8 cellular contexts compared by ENCODE assay signal in genomic region chr17:29241015-29241963, GRCh38. TPM values are rescaled to one million over a fixed set of nuclear protein-coding genes. Genes with fewer than 3 reads are reported as not detected.
A peak's percentile ranks its signal among the peaks of the same experiment; 100 is the strongest.
DNase-seq lines count a peak whose midpoint lies in the region; TF ChIP-seq lines count a peak whose summit lies in the region.

No MANE protein-coding gene starts in this region.

- TF ChIP-seq EP300 in sigmoid colon (IDR thresholded peaks at IDR 0.05), result no peak

- H3K4me1 ChIP-seq in sigmoid colon, result peaks cover 0 to 13% (median 6%) of the 10 kb centered on the region in 4 donors

- 90 to 91% methylated on average over 9 of the region's 9 CpGs for WGBS in sigmoid colon, 2 donors

- TF ChIP-seq CTCF in AG09319 (IDR thresholded peaks at IDR 0.05; ENCODE audit: low read depth, low read length), result peak; percentile 14
- no peak for TF ChIP-seq CTCF in HFF-Myc (IDR thresholded peaks at IDR 0.05; ENCODE audit: low read depth, low read length, missing control alignments)
- TF ChIP-seq CTCF in WERI-Rb-1 (IDR thresholded peaks at IDR 0.05; ENCODE audit: low read depth, low read length), result no peak
- no peak for TF ChIP-seq CTCF in sigmoid colon (IDR thresholded peaks at IDR 0.05)

- DNase-seq in AG09319 (ENCODE audit: extremely low read depth, low read depth), result peak; percentile 81
- peak; percentile 88 for DNase-seq in HFF-Myc (ENCODE audit: extremely low read depth, low read depth)
- peak; percentile 18 for DNase-seq in WERI-Rb-1
- peak; percentile 65 for DNase-seq in glomerular endothelial cell (ENCODE audit: extremely low read depth, low read depth, low spot score)
- DNase-seq in sigmoid colon, result no peak
- no peak for DNase-seq in NCI-H526 treated with DMSO at 0.1 percent for 48 hours (lab: John Stamatoyannopoulos, UW)
- DNase-seq in cerebellum (ENCODE audit: low spot score), result no peak
- no peak for DNase-seq in DMS114 treated with DMSO at 0.1 percent for 48 hours (lab: John Stamatoyannopoulos, UW; ENCODE audit: unreplicated experiment)

- intact Hi-C loops in sigmoid colon (cut with DNase I), result no loop called here

- H3K4me3 ChIP-seq in HFF-Myc (replicated peaks; ENCODE audit: low read depth, low read length) (no peak overlapping the region), WERI-Rb-1 (ENCODE audit: low read depth, low read length) (no peak overlapping the region), sigmoid colon (no peak overlapping the region)

- H3K36me3 ChIP-seq in WERI-Rb-1 (no peaks in the 10 kb centered on the region), sigmoid colon (no peaks in the 10 kb centered on the region)

- no peak overlapping the region for H3K27ac ChIP-seq in WERI-Rb-1
- peak overlapping the region in 3 of 4 donors; percentile 40 to 57 (median 41) for H3K27ac ChIP-seq in sigmoid colon

- H3K27me3 ChIP-seq in WERI-Rb-1 (ENCODE audit: insufficient read depth, low read depth, severe bottlenecking) (no peaks in the 10 kb centered on the region), sigmoid colon (no peaks in the 10 kb centered on the region)

- H3K9me3 ChIP-seq in WERI-Rb-1 (ENCODE audit: severe bottlenecking) (no peaks in the 10 kb centered on the region), sigmoid colon (no peaks in the 10 kb centered on the region)

- no peak for TF ChIP-seq POLR2A in sigmoid colon (IDR thresholded peaks at IDR 0.05)

RNA-seq across cellular contexts. Expression of gene CRYBA1, which starts 5.4 kb away (rescaled TPM):
- total RNA-seq in glomerular endothelial cell (not detected in 2 replicates), sigmoid colon (not detected), cerebellum (not detected)
- polyA plus RNA-seq in sigmoid colon, result not detected

RNA-seq across cellular contexts. Expression of gene NUFIP2, which starts 52.7 kb away (rescaled TPM):
- total RNA-seq in glomerular endothelial cell (29.4 and 37.9 TPM in 2 replicates), sigmoid colon (10 to 100 TPM; 26.5 to 30.7 (median 27.4) TPM), cerebellum (47.4 TPM)
- 10 to 100 TPM in 1 of 3 donors, 1 to 10 TPM in 2; 6.6 to 14.1 (median 6.7) TPM for polyA plus RNA-seq in sigmoid colon

Comparison
In these comparisons a context has a peak if more than half of its experiments do, and no peak if none do; other contexts are left out.
1. DNase-seq: peak in AG09319 (single experiment), HFF-Myc (single experiment), WERI-Rb-1 (single experiment) and glomerular endothelial cell (single experiment); none in sigmoid colon (single experiment), NCI-H526 treated with DMSO at 0.1 percent for 48 hours (single experiment), cerebellum (single experiment) and DMS114 treated with DMSO at 0.1 percent for 48 hours (single experiment).